In genomic region chr5:170861855-170862766, GRCh38 we compare ENCODE assay signal across 8 cellular contexts. TPM values are rescaled to one million over a fixed set of nuclear protein-coding genes. Genes with fewer than 3 reads are reported as not detected.
DNase-seq lines count a peak whose midpoint lies in the region; ATAC-seq and TF ChIP-seq lines count a peak whose summit lies in the region.

TSS of gene RANBP17 (plus strand) at chr5:170862018.

- H3K27ac Mint-ChIP-seq in CD14-positive monocyte: no peak within 1 kb of the TSS

- H3K4me3 Mint-ChIP-seq in CD14-positive monocyte: peak within 1 kb of the TSS; percentile 73 to 88

- intact Hi-C loops in CD14-positive monocyte (cut with micrococcal nuclease) (no loop called here), uterus (cut with DNase I; ENCODE audit: low total_unique reads) (no loop called here)

- H3K9ac ChIP-seq in HUES48 (ENCODE audit: low read depth, low read length) (peak within 1 kb of the TSS; percentile 84), muscle layer of colon (ENCODE audit: low read length) (no peak within 1 kb of the TSS)

- H3K36me3 ChIP-seq in HUES48 (ENCODE audit: control insufficient read depth, insufficient read depth, low read length) (no peaks in the 10 kb centered on the region), muscle layer of colon (ENCODE audit: insufficient read depth, low read length) (no peaks in the 10 kb centered on the region), uterus (no peaks in the 10 kb centered on the region)

- no peak for TF ChIP-seq CTCF in CD14-positive monocyte (IDR thresholded peaks at IDR 0.05)
- no peak for TF ChIP-seq CTCF in uterus (IDR thresholded peaks at IDR 0.05)

- no peak for DNase-seq in CD14-positive monocyte (ENCODE audit: low spot score)
- peak; percentile 35 for DNase-seq in SKM-1 (lab: John Stamatoyannopoulos, UW; ENCODE audit: unreplicated experiment)
- DNase-seq in fibroblast of gingiva (ENCODE audit: low read depth): peak; percentile 65
- DNase-seq in uterus: peak in 1 of 2 donors; percentile 19
- no peak for DNase-seq in inferior parietal cortex (ENCODE audit: extremely low spot score)

- peak within 1 kb of the TSS; percentile 81 for H3K27ac ChIP-seq in HUES48 (ENCODE audit: low read depth, low read length)
- H3K27ac ChIP-seq in muscle layer of colon (ENCODE audit: low read depth, low read length): no peak within 1 kb of the TSS
- no peak within 1 kb of the TSS for H3K27ac ChIP-seq in uterus

- H3K27me3 Mint-ChIP-seq in CD14-positive monocyte (ENCODE audit: low read depth in 3 of 3): peaks cover 16 to 24% (median 20%) of the 10 kb centered on the region in 3 donors

- peaks cover 13% of the 10 kb centered on the region for H3K4me1 Mint-ChIP-seq in CD14-positive monocyte

- H3K4me1 ChIP-seq in HUES48 (ENCODE audit: control insufficient read depth, insufficient read depth, low read length) (peaks cover 17% of the 10 kb centered on the region; the same call in 1 of the 2 replicates), muscle layer of colon (ENCODE audit: insufficient read depth, low read length) (peaks cover 7% of the 10 kb centered on the region), uterus (no peaks in the 10 kb centered on the region)

- peaks cover 3 to 6% of the 10 kb centered on the region in 2 donors for H3K36me3 Mint-ChIP-seq in CD14-positive monocyte

- no peak for TF ChIP-seq POLR2A in uterus (IDR thresholded peaks at IDR 0.05)

- H3K9me3 Mint-ChIP-seq in CD14-positive monocyte: peaks cover 15 to 35% (median 20%) of the 10 kb centered on the region in 7 donors

- peaks cover 17% of the 10 kb centered on the region for H3K9me3 ChIP-seq in HUES48 (ENCODE audit: control insufficient read depth, insufficient read depth, low read length)
- peaks cover 4% of the 10 kb centered on the region for H3K9me3 ChIP-seq in muscle layer of colon (ENCODE audit: low read length)
- peaks cover 0 to 13% of the 10 kb centered on the region in 2 donors for H3K9me3 ChIP-seq in uterus

- no peak for ATAC-seq in HG03025 (IDR thresholded peaks at IDR 0.05; ENCODE audit: low FRiP score, unreplicated experiment)

- H3K27me3 ChIP-seq in HUES48 (ENCODE audit: control insufficient read depth, insufficient read depth, low read length) (peaks cover 9% of the 10 kb centered on the region), muscle layer of colon (ENCODE audit: control insufficient read depth in 1 of 2, insufficient read depth in 2 of 2, low read length in 2 of 2) (no peaks in the 10 kb centered on the region), uterus (no peaks in the 10 kb centered on the region)

- peak within 1 kb of the TSS; percentile 65 for H3K4me3 ChIP-seq in HUES48 (ENCODE audit: low read depth, low read length)
- H3K4me3 ChIP-seq in muscle layer of colon (ENCODE audit: low read depth in 1 of 2, low read length in 2 of 2): peak within 1 kb of the TSS; percentile 47 to 65
- H3K4me3 ChIP-seq in uterus: peak within 1 kb of the TSS; percentile 1 to 50

RNA-seq across cellular contexts. Expression of gene RANBP17, which starts in this region (rescaled TPM):
- polyA plus RNA-seq in CD14-positive monocyte: under 1 TPM in 1 of 2 donors, not detected in 1; 0.13 TPM
- total RNA-seq in uterus: 10 to 100 TPM in 2 of 4 donors, 1 to 10 TPM in 2; 1.8 to 72.8 (median 7.6) TPM

Comparison
In these comparisons a context has a peak if more than half of its experiments do, and no peak if none do; other contexts are left out.
1. DNase-seq: peak in SKM-1 (single experiment) and fibroblast of gingiva (single experiment); none in CD14-positive monocyte (single experiment) and inferior parietal cortex (single experiment).
2. Peak in every context shown above with its lines, with median percentiles within 50 percentile points of each other: H3K4me3 ChIP-seq.